ENCODE assay signal across 12 cellular contexts in genomic region chr17:63695889-63696288, GRCh38. TPM values are rescaled to one million over a fixed set of nuclear protein-coding genes. Genes with fewer than 3 reads are reported as not detected.
DNase-seq lines count a peak whose midpoint lies in the region; ATAC-seq and TF ChIP-seq lines count a peak whose summit lies in the region.
"Had no signal": no experiment of that assay in that cellular context is flagged by ENCODE, and none has a peak within 500 bp of the region (broad histone marks: within the 10 kb centered on the region; RNA-seq: fewer than 3 reads in every experiment).

No MANE protein-coding gene starts in this region.

- H3K27ac Mint-ChIP-seq in brain: peak overlapping the region in 3 of 5 experiments; percentile 55 to 91 (median 81)

- H3K36me3 Mint-ChIP-seq in brain: peaks cover 10% of the 10 kb centered on the region

- intact Hi-C loops in sciatic nerve (cut with DNase I): no loop called here

- no peaks in the 10 kb centered on the region for H3K9me3 Mint-ChIP-seq in brain

- CTCF ChIA-PET in RWPE1 (lab: Yijun Ruan, JAX): no interaction called here

- TF ChIP-seq CTCF in RWPE1 (conservative IDR thresholded peaks at IDR 0.05; ENCODE audit: low read depth): no peak
- TF ChIP-seq CTCF in brain (conservative IDR thresholded peaks at IDR 0.05): no peak

- peaks cover 18% of the 10 kb centered on the region for H3K4me1 Mint-ChIP-seq in brain

- no peaks in the 10 kb centered on the region for H3K27me3 Mint-ChIP-seq in brain

- POLR2A ChIA-PET in RWPE1 (lab: Yijun Ruan, JAX; ENCODE audit: low non-redundant PET): no interaction called here

- peak overlapping the region; percentile 62 for H3K27ac ChIP-seq in RWPE1
- H3K27ac ChIP-seq: tibial artery had no signal

- peak; percentile 32 for DNase-seq in activated CD4-positive, alpha-beta T cell treated with anti-CD3 and anti-CD28 coated beads, Interleukin-2, amount 50 U/mL, for 1 hour
- no peak for DNase-seq in activated CD4-positive, alpha-beta T cell treated with anti-CD3 and anti-CD28 coated beads for 48 hours
- DNase-seq in RWPE1 (ENCODE audit: low spot score): no peak
- DNase-seq in sciatic nerve (ENCODE audit: low spot score): peak; percentile 47
- DNase-seq in activated CD4-positive, CD25-positive, alpha-beta regulatory T cell (lab: John Stamatoyannopoulos, UW): no peak
- DNase-seq in 8988T: no peak
- DNase-seq in effector CD4-positive, alpha-beta T cell: no peak
- DNase-seq: amniotic stem cell, NCI-H1092, NCI-H345, tibial artery had no signal

- no peak for ATAC-seq in sciatic nerve

- H3K4me3 Mint-ChIP-seq in brain: peak overlapping the region in 2 of 5 experiments; percentile 39 to 57

RNA-seq across cellular contexts. Expression of gene LIMD2, which starts 4.0 kb away (rescaled TPM):
- polyA plus RNA-seq in brain (ENCODE audit: insufficient read depth, low read depth, low replicate concordance): 71.4 TPM
- total RNA-seq in sciatic nerve: 20.7 TPM

RNA-seq across cellular contexts. Expression of gene STRADA, which starts 45.7 kb away (rescaled TPM):
- 51.6 TPM for polyA plus RNA-seq in brain (ENCODE audit: insufficient read depth, low read depth, low replicate concordance)
- 54.3 TPM for total RNA-seq in sciatic nerve

Comparison
In these comparisons a context has a peak if more than half of its experiments do, and no peak if none do; other contexts are left out.
1. DNase-seq: peak in activated CD4-positive, alpha-beta T cell treated with anti-CD3 and anti-CD28 coated beads, Interleukin-2, amount 50 U/mL, for 1 hour (single experiment) and sciatic nerve (single experiment); none in activated CD4-positive, alpha-beta T cell treated with anti-CD3 and anti-CD28 coated beads for 48 hours (single experiment), RWPE1 (single experiment), activated CD4-positive, CD25-positive, alpha-beta regulatory T cell (0 of 4), 8988T (single experiment) and effector CD4-positive, alpha-beta T cell (single experiment).